1 cellular context compared by ENCODE assay signal in the genomic region with DNA sequence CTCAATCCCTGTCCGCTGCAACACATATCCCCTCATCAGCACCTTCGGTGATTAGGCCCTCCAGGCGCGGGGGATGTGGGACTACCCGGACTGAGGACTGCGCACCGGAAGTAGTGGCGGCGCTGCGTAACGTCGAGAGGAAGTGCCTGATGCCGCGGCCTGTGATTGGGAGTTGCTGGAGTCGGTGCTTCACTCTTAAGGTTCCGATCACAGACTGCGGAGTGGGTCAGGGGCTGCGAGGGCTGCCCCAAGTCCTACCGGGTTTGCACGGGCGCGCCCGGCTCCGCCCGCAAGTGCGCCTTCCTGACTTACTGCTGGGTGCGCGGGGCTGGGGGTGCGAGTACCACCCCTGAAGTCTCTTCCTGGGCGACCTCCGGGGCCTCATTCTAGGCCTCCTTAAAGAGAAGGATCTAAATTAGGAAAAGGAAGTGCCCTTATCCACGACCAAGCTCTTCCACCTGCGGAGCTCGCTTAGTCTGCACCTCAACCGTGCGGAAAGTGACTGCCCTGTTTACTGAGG.
TF ChIP-seq lines count a peak whose summit lies in the region.

ALKBH3 (plus strand) TSS at position 192 of the 520 bp plus-strand sequence. CDS start 1,822 bp downstream, outside the sequence.

TF ChIP-seq in HepG2, 621 proteins besides CTCF, POLR2A, EP300 and RAD21 (continued from another document and continues in another):
- no peak for TF ChIP-seq DZIP1 (CRISPR knock-in tag; IDR thresholded peaks at IDR 0.05)
- peak; percentile 96 for TF ChIP-seq TARDBP (CRISPR knock-in tag; IDR thresholded peaks at IDR 0.05)
- no peak for TF ChIP-seq DBP (CRISPR knock-in tag; IDR thresholded peaks at IDR 0.05; ENCODE audit: not compliant biosample characterization)
- no peak for TF ChIP-seq ZNF616 (CRISPR knock-in tag; IDR thresholded peaks at IDR 0.05; ENCODE audit: low read depth)
- TF ChIP-seq SMARCE1 (IDR thresholded peaks at IDR 0.05; ENCODE audit: borderline replicate concordance) = no peak
- TF ChIP-seq ZFX (CRISPR knock-in tag; IDR thresholded peaks at IDR 0.05; ENCODE audit: low read depth) = peak; percentile 91
- no peak; the same call in 1 of the 2 replicates for TF ChIP-seq ZNF609 (CRISPR knock-in tag; IDR thresholded peaks at IDR 0.05; ENCODE audit: borderline replicate concordance)
- peak; percentile 100 for TF ChIP-seq GATAD1 (CRISPR knock-in tag; IDR thresholded peaks at IDR 0.05)
- no peak for TF ChIP-seq ZNF724P (CRISPR knock-in tag; IDR thresholded peaks at IDR 0.05; ENCODE audit: borderline replicate concordance)
- TF ChIP-seq HDAC6 (IDR thresholded peaks at IDR 0.05; ENCODE audit: low read depth, low read length) = no peak
- no peak for TF ChIP-seq ZNF570 (CRISPR knock-in tag; IDR thresholded peaks at IDR 0.05; ENCODE audit: borderline replicate concordance)
- peak; percentile 76; the same call in 1 of the 2 replicates for TF ChIP-seq IKZF5 (CRISPR knock-in tag; IDR thresholded peaks at IDR 0.05)
- peak; percentile 52 for TF ChIP-seq CHD2 (IDR thresholded peaks at IDR 0.05; ENCODE audit: low read depth, low read length)
- no peak for TF ChIP-seq SRSF4 (IDR thresholded peaks at IDR 0.05; ENCODE audit: low read depth, low read length, poor library complexity, severe bottlenecking)
- peak; percentile 50; the same call in 1 of the 2 replicates for TF ChIP-seq SMYD3 (CRISPR knock-in tag; IDR thresholded peaks at IDR 0.05)
- TF ChIP-seq BRD4 (CRISPR knock-in tag; IDR thresholded peaks at IDR 0.05) = peak; percentile 99
- TF ChIP-seq ARHGAP35 (CRISPR knock-in tag; IDR thresholded peaks at IDR 0.05; ENCODE audit: borderline replicate concordance) = peak; percentile 23; the same call in 1 of the 2 replicates
- TF ChIP-seq ZNF468 (CRISPR knock-in tag; IDR thresholded peaks at IDR 0.05) = no peak
- TF ChIP-seq, protein P1, sequence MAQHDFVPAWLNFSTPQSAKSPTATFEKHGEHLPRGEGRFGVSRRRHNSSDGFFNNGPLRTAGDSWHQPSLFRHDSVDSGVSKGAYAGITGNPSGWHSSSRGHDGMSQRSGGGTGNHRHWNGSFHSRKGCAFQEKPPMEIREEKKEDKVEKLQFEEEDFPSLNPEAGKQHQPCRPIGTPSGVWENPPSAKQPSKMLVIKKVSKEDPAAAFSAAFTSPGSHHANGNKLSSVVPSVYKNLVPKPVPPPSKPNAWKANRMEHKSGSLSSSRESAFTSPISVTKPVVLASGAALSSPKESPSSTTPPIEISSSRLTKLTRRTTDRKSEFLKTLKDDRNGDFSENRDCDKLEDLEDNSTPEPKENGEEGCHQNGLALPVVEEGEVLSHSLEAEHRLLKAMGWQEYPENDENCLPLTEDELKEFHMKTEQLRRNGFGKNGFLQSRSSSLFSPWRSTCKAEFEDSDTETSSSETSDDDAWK (CRISPR knock-in tag; IDR thresholded peaks at IDR 0.05) = no peak
- peak in 1 of 2 experiments; percentile 81; a peak in 2 of 4 replicates for TF ChIP-seq KLF16 (CRISPR knock-in tag; IDR thresholded peaks at IDR 0.05)
- TF ChIP-seq IKZF1 (IDR thresholded peaks at IDR 0.05) = no peak
- 0 out of 2 replicates have a peak, but pooled peaks have one; percentile 50 for TF ChIP-seq NFKBIZ (CRISPR knock-in tag; IDR thresholded peaks at IDR 0.05)
- 0 out of 2 replicates have a peak, but pooled peaks have one; percentile 53 for TF ChIP-seq ZNF605 (CRISPR knock-in tag; IDR thresholded peaks at IDR 0.05)
- TF ChIP-seq TBL1XR1 (IDR thresholded peaks at IDR 0.05; ENCODE audit: borderline replicate concordance, low read length, partially characterized antibody) = peak; percentile 95
- TF ChIP-seq, protein P2, sequence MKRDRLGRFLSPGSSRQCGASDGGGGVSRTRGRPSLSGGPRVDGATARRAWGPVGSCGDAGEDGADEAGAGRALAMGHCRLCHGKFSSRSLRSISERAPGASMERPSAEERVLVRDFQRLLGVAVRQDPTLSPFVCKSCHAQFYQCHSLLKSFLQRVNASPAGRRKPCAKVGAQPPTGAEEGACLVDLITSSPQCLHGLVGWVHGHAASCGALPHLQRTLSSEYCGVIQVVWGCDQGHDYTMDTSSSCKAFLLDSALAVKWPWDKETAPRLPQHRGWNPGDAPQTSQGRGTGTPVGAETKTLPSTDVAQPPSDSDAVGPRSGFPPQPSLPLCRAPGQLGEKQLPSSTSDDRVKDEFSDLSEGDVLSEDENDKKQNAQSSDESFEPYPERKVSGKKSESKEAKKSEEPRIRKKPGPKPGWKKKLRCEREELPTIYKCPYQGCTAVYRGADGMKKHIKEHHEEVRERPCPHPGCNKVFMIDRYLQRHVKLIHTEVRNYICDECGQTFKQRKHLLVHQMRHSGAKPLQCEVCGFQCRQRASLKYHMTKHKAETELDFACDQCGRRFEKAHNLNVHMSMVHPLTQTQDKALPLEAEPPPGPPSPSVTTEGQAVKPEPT (CRISPR knock-in tag; IDR thresholded peaks at IDR 0.05; ENCODE audit: low read depth) = peak; percentile 99
- TF ChIP-seq IRX3 (CRISPR knock-in tag; IDR thresholded peaks at IDR 0.05; ENCODE audit: borderline replicate concordance, low read depth) = peak; percentile 36; the same call in 1 of the 2 replicates
- TF ChIP-seq, protein P3, sequence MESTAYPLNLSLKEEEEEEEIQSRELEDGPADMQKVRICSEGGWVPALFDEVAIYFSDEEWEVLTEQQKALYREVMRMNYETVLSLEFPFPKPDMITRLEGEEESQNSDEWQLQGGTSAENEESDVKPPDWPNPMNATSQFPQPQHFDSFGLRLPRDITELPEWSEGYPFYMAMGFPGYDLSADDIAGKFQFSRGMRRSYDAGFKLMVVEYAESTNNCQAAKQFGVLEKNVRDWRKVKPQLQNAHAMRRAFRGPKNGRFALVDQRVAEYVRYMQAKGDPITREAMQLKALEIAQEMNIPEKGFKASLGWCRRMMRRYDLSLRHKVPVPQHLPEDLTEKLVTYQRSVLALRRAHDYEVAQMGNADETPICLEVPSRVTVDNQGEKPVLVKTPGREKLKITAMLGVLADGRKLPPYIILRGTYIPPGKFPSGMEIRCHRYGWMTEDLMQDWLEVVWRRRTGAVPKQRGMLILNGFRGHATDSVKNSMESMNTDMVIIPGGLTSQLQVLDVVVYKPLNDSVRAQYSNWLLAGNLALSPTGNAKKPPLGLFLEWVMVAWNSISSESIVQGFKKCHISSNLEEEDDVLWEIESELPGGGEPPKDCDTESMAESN (CRISPR knock-in tag; conservative IDR thresholded peaks at IDR 0.05) = peak; percentile 85
- peak; percentile 59; the same call in 2 of the 3 replicates for TF ChIP-seq MXI1 (IDR thresholded peaks at IDR 0.05; ENCODE audit: borderline replicate concordance, low read depth, low read length)
- peak; percentile 80 for TF ChIP-seq HMG20B (CRISPR knock-in tag; conservative IDR thresholded peaks at IDR 0.05)
- no peak for TF ChIP-seq NR3C1 (CRISPR knock-in tag; IDR thresholded peaks at IDR 0.05)
- TF ChIP-seq HIC2 (CRISPR knock-in tag; IDR thresholded peaks at IDR 0.05; ENCODE audit: low read depth) = no peak
- peak; percentile 66; the same call in 1 of the 2 replicates for TF ChIP-seq ZBTB42 (CRISPR knock-in tag; IDR thresholded peaks at IDR 0.05)
- TF ChIP-seq, protein P4, sequence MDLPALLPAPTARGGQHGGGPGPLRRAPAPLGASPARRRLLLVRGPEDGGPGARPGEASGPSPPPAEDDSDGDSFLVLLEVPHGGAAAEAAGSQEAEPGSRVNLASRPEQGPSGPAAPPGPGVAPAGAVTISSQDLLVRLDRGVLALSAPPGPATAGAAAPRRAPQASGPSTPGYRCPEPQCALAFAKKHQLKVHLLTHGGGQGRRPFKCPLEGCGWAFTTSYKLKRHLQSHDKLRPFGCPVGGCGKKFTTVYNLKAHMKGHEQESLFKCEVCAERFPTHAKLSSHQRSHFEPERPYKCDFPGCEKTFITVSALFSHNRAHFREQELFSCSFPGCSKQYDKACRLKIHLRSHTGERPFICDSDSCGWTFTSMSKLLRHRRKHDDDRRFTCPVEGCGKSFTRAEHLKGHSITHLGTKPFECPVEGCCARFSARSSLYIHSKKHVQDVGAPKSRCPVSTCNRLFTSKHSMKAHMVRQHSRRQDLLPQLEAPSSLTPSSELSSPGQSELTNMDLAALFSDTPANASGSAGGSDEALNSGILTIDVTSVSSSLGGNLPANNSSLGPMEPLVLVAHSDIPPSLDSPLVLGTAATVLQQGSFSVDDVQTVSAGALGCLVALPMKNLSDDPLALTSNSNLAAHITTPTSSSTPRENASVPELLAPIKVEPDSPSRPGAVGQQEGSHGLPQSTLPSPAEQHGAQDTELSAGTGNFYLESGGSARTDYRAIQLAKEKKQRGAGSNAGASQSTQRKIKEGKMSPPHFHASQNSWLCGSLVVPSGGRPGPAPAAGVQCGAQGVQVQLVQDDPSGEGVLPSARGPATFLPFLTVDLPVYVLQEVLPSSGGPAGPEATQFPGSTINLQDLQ (CRISPR knock-in tag; IDR thresholded peaks at IDR 0.05) = no peak
- 0 out of 2 replicates have a peak, but pooled peaks have one; percentile 42 for TF ChIP-seq ESRRA (CRISPR knock-in tag; IDR thresholded peaks at IDR 0.05; ENCODE audit: low read depth)
- TF ChIP-seq TAF15 (IDR thresholded peaks at IDR 0.05; ENCODE audit: low read depth, low read length, poor library complexity, severe bottlenecking) = peak; percentile 85
- no peak for TF ChIP-seq ZFP36 (IDR thresholded peaks at IDR 0.05; ENCODE audit: borderline replicate concordance, low read depth, low read length, partially characterized antibody)
- no peak for TF ChIP-seq ZNF777 (CRISPR knock-in tag; IDR thresholded peaks at IDR 0.05)
- TF ChIP-seq PAF1 (CRISPR knock-in tag; IDR thresholded peaks at IDR 0.05) = no peak
